7 cellular contexts compared by ENCODE assay signal in genomic region chr3:168040624-168041208, GRCh38. TPM values are rescaled to one million over a fixed set of nuclear protein-coding genes. Genes with fewer than 3 reads are reported as not detected.
A peak's percentile ranks its signal among the peaks of the same experiment; 100 is the strongest.
DNase-seq lines count a peak whose midpoint lies in the region; FAIRE-seq and TF ChIP-seq lines count a peak whose summit lies in the region.

No MANE protein-coding gene starts in this region.

- TF ChIP-seq POLR2A in H54 (IDR thresholded peaks at IDR 0.05; ENCODE audit: low read depth, low read length) (no peak), esophagus muscularis mucosa (IDR thresholded peaks at IDR 0.05; ENCODE audit: low read depth) (no peak)

- H3K27ac ChIP-seq in esophagus muscularis mucosa (replicated peaks in 1 of 4) = no peak overlapping the region

- intact Hi-C loops in esophagus muscularis mucosa (cut with DNase I) = no loop called here

- no peak for TF ChIP-seq EP300 in esophagus muscularis mucosa (IDR thresholded peaks at IDR 0.05)

- peaks cover 0 to 55% (median 26%) of the 10 kb centered on the region in 4 donors for H3K36me3 ChIP-seq in esophagus muscularis mucosa

- WGBS in esophagus muscularis mucosa = 77% methylated on average over 6 of the region's 6 CpGs

- peak; percentile 89 for FAIRE-seq in H54 (lab: Jason Lieb, UNC)

- H3K27me3 ChIP-seq in esophagus muscularis mucosa = no peaks in the 10 kb centered on the region

- no peaks in the 10 kb centered on the region for H3K9me3 ChIP-seq in esophagus muscularis mucosa

- DNase-seq in H54 (ENCODE audit: insufficient read length, low spot score) (peak; percentile 5), LoVo (ENCODE audit: low spot score) (peak; percentile 24), RPMI7951 (ENCODE audit: low read depth) (peak; percentile 73), esophagus muscularis mucosa (ENCODE audit: extremely low spot score) (no peak), pons (ENCODE audit: low spot score) (peak; percentile 78)
- DNase-seq in stimulated activated CD4-positive, alpha-beta T cell treated with anti-CD3 and anti-CD28 coated beads, Interleukin-15, amount 100 ng/mL, for 24 hours = no peak

- H3K4me3 ChIP-seq in esophagus muscularis mucosa = no peak overlapping the region

- no peaks in the 10 kb centered on the region for H3K4me1 ChIP-seq in esophagus muscularis mucosa

- TF ChIP-seq CTCF in GM12874 (IDR thresholded peaks at IDR 0.05; ENCODE audit: insufficient read depth, low read depth, low read length) (peak; percentile 63), esophagus muscularis mucosa (IDR thresholded peaks at IDR 0.05) (peak; percentile 40 to 62 (median 42))

RNA-seq across cellular contexts. Expression of gene GOLIM4, which starts 55.0 kb away (rescaled TPM):
- 57.0 and 63.3 TPM in 2 replicates for total RNA-seq in RPMI7951 (2014; rRNA removed; shearing (Covaris generic))
- 10 to 100 TPM; 41.7 to 46.5 (median 45.0) TPM for total RNA-seq in esophagus muscularis mucosa

Comparison
In these comparisons a context has a peak if more than half of its experiments do, and no peak if none do; other contexts are left out.
1. DNase-seq: peak in H54 (single experiment), LoVo (single experiment), RPMI7951 (single experiment) and pons (single experiment); none in esophagus muscularis mucosa (single experiment) and stimulated activated CD4-positive, alpha-beta T cell treated with anti-CD3 and anti-CD28 coated beads, Interleukin-15, amount 100 ng/mL, for 24 hours (single experiment).